10 cellular contexts compared by ENCODE assay signal in genomic region chr2:222722327-222722946, GRCh38. TPM values are rescaled to one million over a fixed set of nuclear protein-coding genes. Genes with fewer than 3 reads are reported as not detected.
DNase-seq lines count a peak whose midpoint lies in the region; ATAC-seq and TF ChIP-seq lines count a peak whose summit lies in the region.
"Had no signal": no experiment of that assay in that cellular context is flagged by ENCODE, and none has a peak within 500 bp of the region (broad histone marks: within the 10 kb centered on the region; RNA-seq: fewer than 3 reads in every experiment).

No MANE protein-coding gene starts in this region.

- no peak overlapping the region for H3K27ac ChIP-seq in vagina
- H3K27ac ChIP-seq: epithelial cell of prostate had no signal

- no peaks in the 10 kb centered on the region for H3K4me1 Mint-ChIP-seq in WTC11
- H3K4me1 Mint-ChIP-seq in activated T-cell treated with anti-CD3 and anti-CD28 coated beads, Interleukin-2, amount 50 U/mL, for 24 hours (ENCODE audit: low read depth), result no peaks in the 10 kb centered on the region

- ATAC-seq in GM19467 (IDR thresholded peaks at IDR 0.05; ENCODE audit: unreplicated experiment), result peak; percentile 97
- peak; percentile 99 for ATAC-seq in HG03108 (IDR thresholded peaks at IDR 0.05; ENCODE audit: unreplicated experiment)
- no peak for ATAC-seq in WTC11

- CTCF ChIA-PET in WTC11 (lab: Charles Lee), result interaction anchor here (1.3 kb wide), 1 partner anchor 32 kb away, joined by 3 read pairs; no protein-coding TSS in a partner anchor

- peaks cover 44% of the 10 kb centered on the region for H3K9me3 Mint-ChIP-seq in WTC11
- H3K9me3 Mint-ChIP-seq in activated T-cell treated with anti-CD3 and anti-CD28 coated beads, Interleukin-2, amount 50 U/mL, for 24 hours, result no peaks in the 10 kb centered on the region

- H3K9me3 ChIP-seq in vagina, result no peaks in the 10 kb centered on the region

- H3K27ac Mint-ChIP-seq in WTC11, result no peak overlapping the region
- no peak overlapping the region for H3K27ac Mint-ChIP-seq in activated T-cell treated with anti-CD3 and anti-CD28 coated beads, Interleukin-2, amount 50 U/mL, for 24 hours

- no peak for TF ChIP-seq POLR2A in vagina (IDR thresholded peaks at IDR 0.05)

- POLR2A ChIA-PET in WTC11 (lab: Charles Lee), result no interaction called here

- H3K27me3 Mint-ChIP-seq in WTC11 (ENCODE audit: low read depth), result peaks cover 3% of the 10 kb centered on the region; the same call in 1 of the 2 replicates
- peaks cover 4% of the 10 kb centered on the region for H3K27me3 Mint-ChIP-seq in activated T-cell treated with anti-CD3 and anti-CD28 coated beads, Interleukin-2, amount 50 U/mL, for 24 hours

- intact Hi-C loops in vagina (cut with DNase I), result no loop called here

- no peak overlapping the region for H3K4me3 ChIP-seq in vagina

- no peaks in the 10 kb centered on the region for H3K36me3 ChIP-seq in vagina

- H3K4me1 ChIP-seq in vagina, result no peaks in the 10 kb centered on the region

- TF ChIP-seq CTCF in WTC11 (IDR thresholded peaks at IDR 0.05) (no peak), vagina (IDR thresholded peaks at IDR 0.05) (no peak)

- no peaks in the 10 kb centered on the region for H3K27me3 ChIP-seq in vagina

- no peak overlapping the region for H3K4me3 Mint-ChIP-seq in WTC11
- no peak overlapping the region for H3K4me3 Mint-ChIP-seq in activated T-cell treated with anti-CD3 and anti-CD28 coated beads, Interleukin-2, amount 50 U/mL, for 24 hours

- H3K36me3 Mint-ChIP-seq in WTC11, result peaks cover 28% of the 10 kb centered on the region
- no peaks in the 10 kb centered on the region for H3K36me3 Mint-ChIP-seq in activated T-cell treated with anti-CD3 and anti-CD28 coated beads, Interleukin-2, amount 50 U/mL, for 24 hours (ENCODE audit: low read depth)

- peak; percentile 68 for DNase-seq in EL
- DNase-seq in dedifferentiated amniotic fluid mesenchymal stem cell (ENCODE audit: extremely low spot score), result peak; percentile 73
- DNase-seq in WTC11 (ENCODE audit: low spot score), result no peak
- no peak for DNase-seq in NCI-H146 treated with DMSO at 0.1 percent for 48 hours (lab: John Stamatoyannopoulos, UW; ENCODE audit: unreplicated experiment)
- no peak for DNase-seq in vagina (ENCODE audit: extremely low spot score in 2 of 2)
- no peak for DNase-seq in activated T-cell treated with anti-CD3 and anti-CD28 coated beads, Interleukin-2, amount 50 U/mL, for 24 hours
- DNase-seq: NCI-H187 treated with DMSO at 0.1 percent for 48 hours had no signal

TF ChIP-seq in WTC11, 78 proteins besides CTCF, POLR2A, EP300 and RAD21:
- TF ChIP-seq GRHL2 (CRISPR knock-in tag; IDR thresholded peaks at IDR 0.05; ENCODE audit: insufficient replicate concordance, severe bottlenecking) (no peak), ZNF396 (CRISPR knock-in tag; IDR thresholded peaks at IDR 0.05; ENCODE audit: borderline replicate concordance) (no peak), FOXK1 (CRISPR knock-in tag; IDR thresholded peaks at IDR 0.05) (no peak), ATF2 (CRISPR knock-in tag; IDR thresholded peaks at IDR 0.05; ENCODE audit: borderline replicate concordance, low read depth) (no peak), ZNF317 (CRISPR knock-in tag; IDR thresholded peaks at IDR 0.05; ENCODE audit: borderline replicate concordance, low read depth) (no peak), CBFB (CRISPR knock-in tag; IDR thresholded peaks at IDR 0.05; ENCODE audit: low read depth) (no peak), ZMAT4 (CRISPR knock-in tag; IDR thresholded peaks at IDR 0.05) (no peak), ATF6 (CRISPR knock-in tag; IDR thresholded peaks at IDR 0.05) (no peak)

RNA-seq across cellular contexts. Expression of gene MOGAT1, which starts 51.0 kb away (rescaled TPM):
- 0.62 to 1.2 TPM (median 0.72 TPM) in 3 replicates for total RNA-seq in WTC11 (2021)
- not detected for total RNA-seq in vagina

Comparison
In these comparisons a context has a peak if more than half of its experiments do, and no peak if none do; other contexts are left out.
1. DNase-seq: peak in EL (single experiment) and dedifferentiated amniotic fluid mesenchymal stem cell (single experiment); none in WTC11 (single experiment), NCI-H146 treated with DMSO at 0.1 percent for 48 hours (single experiment), vagina (0 of 2) and activated T-cell treated with anti-CD3 and anti-CD28 coated beads, Interleukin-2, amount 50 U/mL, for 24 hours (single experiment).